ENCODE assay signal across 21 cellular contexts in genomic region chr12:48075833-48076232, GRCh38.
"Had no signal": no experiment of that assay in that cellular context is flagged by ENCODE, and none has a peak within 500 bp of the region (broad histone marks: within the 10 kb centered on the region; RNA-seq: fewer than 3 reads in every experiment).

No MANE protein-coding gene starts in this region.

- H3K4me3 Mint-ChIP-seq: endodermal cell; naive thymus-derived CD4-positive, alpha-beta T cell; nephron progenitor cell had no signal

- H3K27ac ChIP-seq: coronary artery, left lung, parathyroid adenoma, prostate gland, sigmoid colon, stomach, thoracic aorta, transverse colon had no signal

- H3K4me3 ChIP-seq: coronary artery, left lung, lung, prostate gland, sigmoid colon, stomach, thoracic aorta, transverse colon had no signal

- H3K27me3 ChIP-seq: left lung, sigmoid colon, stomach, transverse colon had no signal

- H3K27me3 Mint-ChIP-seq: naive thymus-derived CD4-positive, alpha-beta T cell had no signal

- H3K9me3 ChIP-seq: left lung, prostate gland, sigmoid colon, stomach, thoracic aorta, transverse colon had no signal

- ATAC-seq: left lung; naive thymus-derived CD4-positive, alpha-beta T cell had no signal

- H3K4me1 Mint-ChIP-seq: endodermal cell, nephron progenitor cell had no signal

- DNase-seq: effector CD4-positive, alpha-beta T cell; endodermal cell; foreskin melanocyte; islet precursor cell; left lung; mesendoderm; naive thymus-derived CD4-positive, alpha-beta T cell; nephron progenitor cell; retina; sigmoid colon; small intestine; stimulated activated CD4-positive, alpha-beta T cell treated with anti-CD3 and anti-CD28 coated beads, Interleukin-12 subunit alpha, Interleukin-12 subunit beta, amount 100 ng/mL, for 4 hours; stimulated activated naive CD4-positive, alpha-beta T cell; stomach; substantia nigra; transverse colon had no signal

- H3K4me1 ChIP-seq: parathyroid adenoma, prostate gland, sigmoid colon, stomach, transverse colon had no signal

- H3K27ac Mint-ChIP-seq: endodermal cell, nephron progenitor cell had no signal
